Comparison of ENCODE assay signal across 1 cellular context in genomic region chr22:38697055-38697980, GRCh38.
A peak's percentile ranks its signal among the peaks of the same experiment; 100 is the strongest.
TF ChIP-seq lines count a peak whose summit lies in the region.

No MANE protein-coding gene starts in this region.

TF ChIP-seq in K562, 482 proteins besides CTCF, POLR2A, EP300 and RAD21 (continues in another document):
- TF ChIP-seq ZNF79 (CRISPR knock-in tag; IDR thresholded peaks at IDR 0.05; ENCODE audit: low read depth) (no peak), NR4A1 (CRISPR knock-in tag; IDR thresholded peaks at IDR 0.05) (no peak), NR4A1 (tag; IDR thresholded peaks at IDR 0.05) (no peak), ARID3B (CRISPR knock-in tag; IDR thresholded peaks at IDR 0.05; ENCODE audit: borderline replicate concordance) (no peak), ZNF717 (CRISPR knock-in tag; IDR thresholded peaks at IDR 0.05) (no peak), TRIM24 (IDR thresholded peaks at IDR 0.05) (no peak), HDAC1 (IDR thresholded peaks at IDR 0.05) (no peak), CSDE1 (IDR thresholded peaks at IDR 0.05) (no peak), FOXA3 (CRISPR knock-in tag; conservative IDR thresholded peaks at IDR 0.05 in 1 of 2, IDR thresholded peaks at IDR 0.05 in 1 of 2) (no peak), SMARCA4 (IDR thresholded peaks at IDR 0.05) (peak; percentile 25; the same call in 1 of the 2 replicates), TSC22D4 (tag; IDR thresholded peaks at IDR 0.05) (no peak), NUFIP1 (IDR thresholded peaks at IDR 0.05; ENCODE audit: partially characterized antibody) (no peak), RBM39 (optimal IDR thresholded peaks at IDR 0.05; ENCODE audit: low read depth, low read length) (no peak), CCNT2 (IDR thresholded peaks at IDR 0.05; ENCODE audit: borderline replicate concordance, extremely low read depth, insufficient read length, low read depth, low read length) (no peak), RBBP5 (IDR thresholded peaks at IDR 0.05; ENCODE audit: borderline replicate concordance, insufficient read depth, low read length, poor library complexity, severe bottlenecking) (peak; percentile 39), GATAD2B (IDR thresholded peaks at IDR 0.05; ENCODE audit: borderline replicate concordance) (no peak), COPS2 (conservative IDR thresholded peaks at IDR 0.05) (no peak), HLTF (IDR thresholded peaks at IDR 0.05) (no peak), CBFA2T3 (IDR thresholded peaks at IDR 0.05) (peak; percentile 61), PCBP2 (IDR thresholded peaks at IDR 0.05; ENCODE audit: low read depth, low read length, poor library complexity, severe bottlenecking) (no peak), GABPB1 (CRISPR knock-in tag; IDR thresholded peaks at IDR 0.05) (no peak), CHCHD3 (CRISPR knock-in tag; IDR thresholded peaks at IDR 0.05) (no peak), CHD1 (IDR thresholded peaks at IDR 0.05; ENCODE audit: low read length) (no peak), BACH1 (tag; IDR thresholded peaks at IDR 0.05) (no peak), SIRT6 (IDR thresholded peaks at IDR 0.05; ENCODE audit: low read depth, low read length) (no peak), BCL6 (CRISPR knock-in tag; IDR thresholded peaks at IDR 0.05) (no peak), CBX5 (IDR thresholded peaks at IDR 0.05; ENCODE audit: borderline replicate concordance, low read depth) (no peak), TEAD2 (tag; IDR thresholded peaks at IDR 0.05) (no peak), ZNF324 (CRISPR knock-in tag; IDR thresholded peaks at IDR 0.05) (no peak), CREM (IDR thresholded peaks at IDR 0.05; ENCODE audit: low read depth) (0 out of 2 replicates have a peak, but pooled peaks have one; percentile 41), BHLHE40 (IDR thresholded peaks at IDR 0.05; ENCODE audit: low read length) (no peak), XRCC3 (IDR thresholded peaks at IDR 0.05) (no peak), ZNF133 (CRISPR knock-in tag; IDR thresholded peaks at IDR 0.05) (no peak), SAFB (IDR thresholded peaks at IDR 0.05; ENCODE audit: borderline replicate concordance, low read depth, low read length) (no peak), HBP1 (CRISPR knock-in tag; IDR thresholded peaks at IDR 0.05) (no peak), ELF1 (tag; IDR thresholded peaks at IDR 0.05) (no peak), TAF1 (IDR thresholded peaks at IDR 0.05; ENCODE audit: control insufficient read depth, extremely low read depth, insufficient read depth, low read length, severe bottlenecking) (no peak), ETS1 (conservative IDR thresholded peaks at IDR 0.05; ENCODE audit: control insufficient read depth, low read depth, low read length) (no peak), SRSF9 (IDR thresholded peaks at IDR 0.05; ENCODE audit: borderline replicate concordance, low read depth, low read length) (no peak), HNRNPL (IDR thresholded peaks at IDR 0.05; ENCODE audit: low read depth, low read length) (no peak), ARNT (IDR thresholded peaks at IDR 0.05) (0 out of 4 replicates have a peak, but pooled peaks of 1 of the 2 experiments have one; percentile 51), POLR3A (IDR thresholded peaks at IDR 0.05; ENCODE audit: borderline replicate concordance, extremely low read depth, insufficient read depth, insufficient read length) (no peak), EHMT2 (IDR thresholded peaks at IDR 0.05) (no peak), GATA2 (CRISPR knock-in tag; IDR thresholded peaks at IDR 0.05) (0 out of 2 replicates have a peak, but pooled peaks have one; percentile 22), TAL1 (IDR thresholded peaks at IDR 0.05) (peak; percentile 35; the same call in 1 of the 2 replicates), ARID1B (IDR thresholded peaks at IDR 0.05) (0 out of 2 replicates have a peak, but pooled peaks have one; percentile 22), FIP1L1 (IDR thresholded peaks at IDR 0.05; ENCODE audit: low read depth, low read length, poor library complexity, severe bottlenecking) (no peak), ADNP (tag; IDR thresholded peaks at IDR 0.05) (no peak), PYGO2 (tag; IDR thresholded peaks at IDR 0.05) (no peak)
- TF ChIP-seq, protein P1, sequence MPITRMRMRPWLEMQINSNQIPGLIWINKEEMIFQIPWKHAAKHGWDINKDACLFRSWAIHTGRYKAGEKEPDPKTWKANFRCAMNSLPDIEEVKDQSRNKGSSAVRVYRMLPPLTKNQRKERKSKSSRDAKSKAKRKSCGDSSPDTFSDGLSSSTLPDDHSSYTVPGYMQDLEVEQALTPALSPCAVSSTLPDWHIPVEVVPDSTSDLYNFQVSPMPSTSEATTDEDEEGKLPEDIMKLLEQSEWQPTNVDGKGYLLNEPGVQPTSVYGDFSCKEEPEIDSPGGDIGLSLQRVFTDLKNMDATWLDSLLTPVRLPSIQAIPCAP (CRISPR knock-in tag; IDR thresholded peaks at IDR 0.05; ENCODE audit: borderline replicate concordance) = no peak
- TF ChIP-seq, protein P2, sequence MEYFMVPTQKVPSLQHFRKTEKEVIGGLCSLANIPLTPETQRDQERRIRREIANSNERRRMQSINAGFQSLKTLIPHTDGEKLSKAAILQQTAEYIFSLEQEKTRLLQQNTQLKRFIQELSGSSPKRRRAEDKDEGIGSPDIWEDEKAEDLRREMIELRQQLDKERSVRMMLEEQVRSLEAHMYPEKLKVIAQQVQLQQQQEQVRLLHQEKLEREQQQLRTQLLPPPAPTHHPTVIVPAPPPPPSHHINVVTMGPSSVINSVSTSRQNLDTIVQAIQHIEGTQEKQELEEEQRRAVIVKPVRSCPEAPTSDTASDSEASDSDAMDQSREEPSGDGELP (CRISPR knock-in tag; IDR thresholded peaks at IDR 0.05; ENCODE audit: borderline replicate concordance) = peak; percentile 78
- TF ChIP-seq, protein P3, sequence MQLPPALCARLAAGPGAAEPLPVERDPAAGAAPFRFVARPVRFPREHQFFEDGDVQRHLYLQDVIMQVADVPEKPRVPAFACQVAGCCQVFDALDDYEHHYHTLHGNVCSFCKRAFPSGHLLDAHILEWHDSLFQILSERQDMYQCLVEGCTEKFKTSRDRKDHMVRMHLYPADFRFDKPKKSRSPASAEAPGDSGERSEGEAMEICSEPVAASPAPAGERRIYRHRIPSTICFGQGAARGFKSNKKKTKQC (CRISPR knock-in tag; IDR thresholded peaks at IDR 0.05) = no peak
- TF ChIP-seq, protein P4, sequence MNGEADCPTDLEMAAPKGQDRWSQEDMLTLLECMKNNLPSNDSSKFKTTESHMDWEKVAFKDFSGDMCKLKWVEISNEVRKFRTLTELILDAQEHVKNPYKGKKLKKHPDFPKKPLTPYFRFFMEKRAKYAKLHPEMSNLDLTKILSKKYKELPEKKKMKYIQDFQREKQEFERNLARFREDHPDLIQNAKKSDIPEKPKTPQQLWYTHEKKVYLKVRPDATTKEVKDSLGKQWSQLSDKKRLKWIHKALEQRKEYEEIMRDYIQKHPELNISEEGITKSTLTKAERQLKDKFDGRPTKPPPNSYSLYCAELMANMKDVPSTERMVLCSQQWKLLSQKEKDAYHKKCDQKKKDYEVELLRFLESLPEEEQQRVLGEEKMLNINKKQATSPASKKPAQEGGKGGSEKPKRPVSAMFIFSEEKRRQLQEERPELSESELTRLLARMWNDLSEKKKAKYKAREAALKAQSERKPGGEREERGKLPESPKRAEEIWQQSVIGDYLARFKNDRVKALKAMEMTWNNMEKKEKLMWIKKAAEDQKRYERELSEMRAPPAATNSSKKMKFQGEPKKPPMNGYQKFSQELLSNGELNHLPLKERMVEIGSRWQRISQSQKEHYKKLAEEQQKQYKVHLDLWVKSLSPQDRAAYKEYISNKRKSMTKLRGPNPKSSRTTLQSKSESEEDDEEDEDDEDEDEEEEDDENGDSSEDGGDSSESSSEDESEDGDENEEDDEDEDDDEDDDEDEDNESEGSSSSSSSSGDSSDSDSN (IDR thresholded peaks at IDR 0.05; ENCODE audit: borderline replicate concordance in 1 of 2, low read depth in 2 of 2, low read length in 2 of 2) = 0 out of 4 replicates have a peak, but pooled peaks of 1 of the 2 experiments have one; percentile 46
- TF ChIP-seq, protein P5, sequence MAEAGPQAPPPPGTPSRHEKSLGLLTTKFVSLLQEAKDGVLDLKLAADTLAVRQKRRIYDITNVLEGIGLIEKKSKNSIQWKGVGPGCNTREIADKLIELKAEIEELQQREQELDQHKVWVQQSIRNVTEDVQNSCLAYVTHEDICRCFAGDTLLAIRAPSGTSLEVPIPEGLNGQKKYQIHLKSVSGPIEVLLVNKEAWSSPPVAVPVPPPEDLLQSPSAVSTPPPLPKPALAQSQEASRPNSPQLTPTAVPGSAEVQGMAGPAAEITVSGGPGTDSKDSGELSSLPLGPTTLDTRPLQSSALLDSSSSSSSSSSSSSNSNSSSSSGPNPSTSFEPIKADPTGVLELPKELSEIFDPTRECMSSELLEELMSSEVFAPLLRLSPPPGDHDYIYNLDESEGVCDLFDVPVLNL (CRISPR knock-in tag; IDR thresholded peaks at IDR 0.05; ENCODE audit: low read depth) = no peak
- TF ChIP-seq, protein P6, sequence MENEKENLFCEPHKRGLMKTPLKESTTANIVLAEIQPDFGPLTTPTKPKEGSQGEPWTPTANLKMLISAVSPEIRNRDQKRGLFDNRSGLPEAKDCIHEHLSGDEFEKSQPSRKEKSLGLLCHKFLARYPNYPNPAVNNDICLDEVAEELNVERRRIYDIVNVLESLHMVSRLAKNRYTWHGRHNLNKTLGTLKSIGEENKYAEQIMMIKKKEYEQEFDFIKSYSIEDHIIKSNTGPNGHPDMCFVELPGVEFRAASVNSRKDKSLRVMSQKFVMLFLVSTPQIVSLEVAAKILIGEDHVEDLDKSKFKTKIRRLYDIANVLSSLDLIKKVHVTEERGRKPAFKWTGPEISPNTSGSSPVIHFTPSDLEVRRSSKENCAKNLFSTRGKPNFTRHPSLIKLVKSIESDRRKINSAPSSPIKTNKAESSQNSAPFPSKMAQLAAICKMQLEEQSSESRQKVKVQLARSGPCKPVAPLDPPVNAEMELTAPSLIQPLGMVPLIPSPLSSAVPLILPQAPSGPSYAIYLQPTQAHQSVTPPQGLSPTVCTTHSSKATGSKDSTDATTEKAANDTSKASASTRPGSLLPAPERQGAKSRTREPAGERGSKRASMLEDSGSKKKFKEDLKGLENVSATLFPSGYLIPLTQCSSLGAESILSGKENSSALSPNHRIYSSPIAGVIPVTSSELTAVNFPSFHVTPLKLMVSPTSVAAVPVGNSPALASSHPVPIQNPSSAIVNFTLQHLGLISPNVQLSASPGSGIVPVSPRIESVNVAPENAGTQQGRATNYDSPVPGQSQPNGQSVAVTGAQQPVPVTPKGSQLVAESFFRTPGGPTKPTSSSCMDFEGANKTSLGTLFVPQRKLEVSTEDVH (IDR thresholded peaks at IDR 0.05; ENCODE audit: low read depth, partially characterized antibody) = no peak
- TF ChIP-seq, protein P7, sequence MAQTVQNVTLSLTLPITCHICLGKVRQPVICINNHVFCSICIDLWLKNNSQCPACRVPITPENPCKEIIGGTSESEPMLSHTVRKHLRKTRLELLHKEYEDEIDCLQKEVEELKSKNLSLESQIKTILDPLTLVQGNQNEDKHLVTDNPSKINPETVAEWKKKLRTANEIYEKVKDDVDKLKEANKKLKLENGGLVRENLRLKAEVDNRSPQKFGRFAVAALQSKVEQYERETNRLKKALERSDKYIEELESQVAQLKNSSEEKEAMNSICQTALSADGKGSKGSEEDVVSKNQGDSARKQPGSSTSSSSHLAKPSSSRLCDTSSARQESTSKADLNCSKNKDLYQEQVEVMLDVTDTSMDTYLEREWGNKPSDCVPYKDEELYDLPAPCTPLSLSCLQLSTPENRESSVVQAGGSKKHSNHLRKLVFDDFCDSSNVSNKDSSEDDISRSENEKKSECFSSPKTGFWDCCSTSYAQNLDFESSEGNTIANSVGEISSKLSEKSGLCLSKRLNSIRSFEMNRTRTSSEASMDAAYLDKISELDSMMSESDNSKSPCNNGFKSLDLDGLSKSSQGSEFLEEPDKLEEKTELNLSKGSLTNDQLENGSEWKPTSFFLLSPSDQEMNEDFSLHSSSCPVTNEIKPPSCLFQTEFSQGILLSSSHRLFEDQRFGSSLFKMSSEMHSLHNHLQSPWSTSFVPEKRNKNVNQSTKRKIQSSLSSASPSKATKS (CRISPR knock-in tag; IDR thresholded peaks at IDR 0.05) = no peak
- TF ChIP-seq, protein P8, sequence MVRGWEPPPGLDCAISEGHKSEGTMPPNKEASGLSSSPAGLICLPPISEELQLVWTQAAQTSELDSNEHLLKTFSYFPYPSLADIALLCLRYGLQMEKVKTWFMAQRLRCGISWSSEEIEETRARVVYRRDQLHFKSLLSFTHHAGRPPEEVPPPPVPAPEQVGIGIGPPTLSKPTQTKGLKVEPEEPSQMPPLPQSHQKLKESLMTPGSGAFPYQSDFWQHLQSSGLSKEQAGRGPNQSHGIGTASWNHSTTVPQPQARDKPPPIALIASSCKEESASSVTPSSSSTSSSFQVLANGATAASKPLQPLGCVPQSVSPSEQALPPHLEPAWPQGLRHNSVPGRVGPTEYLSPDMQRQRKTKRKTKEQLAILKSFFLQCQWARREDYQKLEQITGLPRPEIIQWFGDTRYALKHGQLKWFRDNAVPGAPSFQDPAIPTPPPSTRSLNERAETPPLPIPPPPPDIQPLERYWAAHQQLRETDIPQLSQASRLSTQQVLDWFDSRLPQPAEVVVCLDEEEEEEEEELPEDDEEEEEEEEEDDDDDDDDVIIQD (CRISPR knock-in tag; IDR thresholded peaks at IDR 0.05) = no peak
